ENCODE assay signal across 1 cellular context in the genomic region with DNA sequence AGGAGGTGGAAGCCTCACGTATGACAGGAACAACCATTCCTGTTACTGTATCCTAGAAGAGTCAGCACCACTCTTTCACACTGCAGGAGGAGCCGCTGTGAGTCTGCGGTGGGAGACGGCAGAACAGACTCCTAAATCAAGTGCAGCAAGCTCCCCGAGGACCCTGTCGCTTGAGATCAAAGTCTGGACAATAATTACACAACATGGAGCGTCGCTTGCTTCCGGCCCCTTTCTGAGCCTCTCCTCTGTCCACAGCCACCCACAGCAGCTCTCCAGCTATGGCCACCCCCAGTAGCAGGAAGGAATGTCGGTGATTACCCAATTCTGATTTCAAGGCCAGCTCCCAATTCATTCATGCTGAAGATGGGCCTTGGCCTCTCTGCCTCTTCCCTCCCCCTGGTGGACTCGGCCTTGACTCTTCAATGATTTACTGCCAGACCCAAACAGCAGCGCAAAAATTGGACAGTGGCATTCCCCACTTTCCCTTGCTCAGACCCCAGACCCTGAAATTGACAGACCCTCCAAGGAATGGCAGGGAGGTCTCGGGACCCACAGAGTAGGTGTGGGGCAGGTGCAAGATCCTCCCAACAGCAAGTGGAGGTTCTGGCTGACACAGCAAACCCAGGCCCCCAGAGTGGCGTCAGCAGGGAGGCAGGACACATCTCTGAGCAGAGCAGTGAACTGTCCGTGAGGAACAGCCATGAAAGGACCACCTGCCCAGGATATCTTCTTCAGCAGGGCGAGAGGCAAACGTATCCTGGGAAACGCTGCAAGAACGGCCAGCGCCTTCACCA.
TF ChIP-seq lines count a peak whose summit lies in the region.

No MANE protein-coding gene starts in this region.

TF ChIP-seq in H1, 55 proteins besides CTCF, POLR2A, EP300 and RAD21:
- TF ChIP-seq EZH2 (IDR thresholded peaks at IDR 0.05; ENCODE audit: low read depth, low read length, severe bottlenecking) (no peak), SP1 (IDR thresholded peaks at IDR 0.05; ENCODE audit: low read depth, low read length) (no peak), SIN3A (conservative IDR thresholded peaks at IDR 0.05 in 1 of 2, IDR thresholded peaks at IDR 0.05 in 1 of 2; ENCODE audit: low read depth in 1 of 2, low read length in 2 of 2) (no peak), SRF (IDR thresholded peaks at IDR 0.05; ENCODE audit: low read depth, low read length) (no peak), YY1 (IDR thresholded peaks at IDR 0.05; ENCODE audit: low read depth, low read length) (no peak), SIX5 (IDR thresholded peaks at IDR 0.05; ENCODE audit: low read depth, low read length) (no peak), HDAC2 (IDR thresholded peaks at IDR 0.05; ENCODE audit: borderline replicate concordance in 1 of 2, low read depth in 2 of 2, low read length in 2 of 2) (no peak), BACH1 (IDR thresholded peaks at IDR 0.05; ENCODE audit: low read length) (no peak)
- TF ChIP-seq, protein P1, sequence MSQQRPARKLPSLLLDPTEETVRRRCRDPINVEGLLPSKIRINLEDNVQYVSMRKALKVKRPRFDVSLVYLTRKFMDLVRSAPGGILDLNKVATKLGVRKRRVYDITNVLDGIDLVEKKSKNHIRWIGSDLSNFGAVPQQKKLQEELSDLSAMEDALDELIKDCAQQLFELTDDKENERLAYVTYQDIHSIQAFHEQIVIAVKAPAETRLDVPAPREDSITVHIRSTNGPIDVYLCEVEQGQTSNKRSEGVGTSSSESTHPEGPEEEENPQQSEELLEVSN (IDR thresholded peaks at IDR 0.05), result no peak
TF ChIP-seq in H1: peak in this region for 0.
